Comparison of ENCODE assay signal across 22 cellular contexts in the genomic region with DNA sequence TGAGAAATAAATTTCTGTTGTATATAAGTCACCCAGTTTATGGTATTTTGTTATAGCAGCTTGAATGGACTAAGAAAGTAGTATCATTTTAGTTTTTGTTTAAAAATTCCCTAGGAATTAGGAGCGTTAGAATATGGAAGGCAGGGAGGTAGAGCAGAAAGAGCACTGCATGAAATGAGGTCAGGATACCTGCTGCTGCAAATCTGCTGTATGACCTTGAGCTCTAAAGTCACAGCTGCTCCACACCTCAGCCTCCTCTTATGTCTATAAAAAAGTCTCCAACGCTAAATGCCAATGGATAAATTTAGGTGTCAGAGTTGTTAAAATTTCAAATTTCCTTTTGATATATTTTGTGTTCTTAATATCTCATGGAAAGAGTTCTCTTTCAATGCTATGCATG.
"Had no signal": no experiment of that assay in that cellular context is flagged by ENCODE, and none has a peak within 500 bp of the region (broad histone marks: within the 10 kb centered on the region; RNA-seq: fewer than 3 reads in every experiment).

No MANE protein-coding gene starts in this region.

- ATAC-seq: activated T-cell treated with anti-CD3 and anti-CD28 coated beads, Interleukin-2, amount 50 U/mL, for 72 hours; WTC11 had no signal

- H3K4me3 ChIP-seq: colonic mucosa had no signal

- DNase-seq: activated CD4-positive, alpha-beta memory T cell treated with anti-CD3 and anti-CD28 coated beads, Interleukin-2, amount 10 ng/mL, durations not matched to agents 7 days and 5 days; activated CD4-positive, alpha-beta T cell treated with anti-CD3 and anti-CD28 coated beads for 1 hour; activated CD4-positive, alpha-beta T cell treated with anti-CD3 and anti-CD28 coated beads for 4 hours; activated CD4-positive, alpha-beta T cell treated with anti-CD3 and anti-CD28 coated beads, Interleukin-2, amount 10 ng/mL, durations not matched to agents 7 days and 5 days; activated CD4-positive, alpha-beta T cell treated with anti-CD3 and anti-CD28 coated beads, Interleukin-2, amount 50 U/mL, for 4 hours; activated CD8-positive, alpha-beta memory T cell treated with anti-CD3 and anti-CD28 coated beads, Interleukin-2, amount 50 U/mL, for 48 hours; activated gamma-delta T cell; activated naive CD4-positive, alpha-beta T cell treated with anti-CD3 and anti-CD28 coated beads, Interleukin-2, amount 50 U/mL, for 16 hours; activated naive CD4-positive, alpha-beta T cell treated with Interleukin-2 at 50 U/mL for 16 hours; activated T-cell treated with anti-CD3 and anti-CD28 coated beads for 4 hours; activated T-cell treated with anti-CD3 and anti-CD28 coated beads, Interleukin-2, amount 50 U/mL, for 24 hours; activated T-cell treated with anti-CD3 and anti-CD28 coated beads, Interleukin-2, amount 50 U/mL, for 72 hours; amniotic stem cell; anterior cingulate cortex; central memory CD4-positive, alpha-beta T cell; cerebellar nuclear complex; colonic mucosa; effector CD8-positive, alpha-beta T cell; foreskin fibroblast; T-helper 2 cell had no signal

- H3K36me3 ChIP-seq: colonic mucosa had no signal

- H3K9me3 ChIP-seq: colonic mucosa had no signal

- H3K27ac ChIP-seq: colonic mucosa, epithelial cell of prostate had no signal

- H3K27me3 ChIP-seq: colonic mucosa had no signal
